ENCODE assay signal across 23 cellular contexts in the genomic region with DNA sequence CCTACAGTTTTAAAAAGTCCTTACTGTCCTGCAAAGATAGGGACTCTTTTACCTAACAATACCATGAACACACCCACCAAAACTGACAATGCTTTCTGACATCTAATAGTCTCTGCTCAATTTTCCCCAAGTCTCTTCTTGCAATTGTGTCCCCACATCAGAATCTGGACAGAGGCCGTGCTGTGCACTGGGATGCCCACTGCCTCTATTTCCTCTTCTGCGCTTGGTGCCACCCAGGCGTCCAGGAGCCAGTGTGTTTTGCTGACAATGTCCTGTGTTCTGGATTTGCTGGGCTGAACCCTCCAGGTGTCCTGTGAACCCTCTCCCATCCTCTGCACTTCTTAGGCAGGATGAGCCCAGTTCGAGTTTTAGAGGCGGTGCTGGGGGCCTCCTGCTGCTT.
"Had no signal": no experiment of that assay in that cellular context is flagged by ENCODE, and none has a peak within 500 bp of the region (broad histone marks: within the 10 kb centered on the region; RNA-seq: fewer than 3 reads in every experiment).

No MANE protein-coding gene starts in this region.

- H3K27me3 Mint-ChIP-seq: activated CD8-positive, alpha-beta T cell treated with anti-CD3 and anti-CD28 coated beads for 36 hours; activated naive CD8-positive, alpha-beta T cell had no signal

- H3K9me3 Mint-ChIP-seq: activated CD8-positive, alpha-beta T cell treated with anti-CD3 and anti-CD28 coated beads for 36 hours; activated T-helper 1 cell treated with anti-CD3 and anti-CD28 coated beads, Interleukin-12 subunit alpha, Interleukin-12 subunit beta, Interleukin-2, Interleukin-4 antibody, amounts not matched to agents 30 ng/mL and 10 ng/mL and 1 ng/mL, durations not matched to agents 14 hours and 24 hours and 36 hours had no signal

- H3K4me1 ChIP-seq: SJSA1 had no signal

- H3K4me3 ChIP-seq: cardiac muscle cell, Peyer's patch, SJSA1 had no signal

- H3K27ac ChIP-seq: brain microvascular endothelial cell, cardiac muscle cell, Peyer's patch, SJSA1, VCaP had no signal

- H3K27ac Mint-ChIP-seq: activated CD8-positive, alpha-beta T cell treated with anti-CD3 and anti-CD28 coated beads for 36 hours; activated naive CD8-positive, alpha-beta T cell; activated T-helper 1 cell treated with anti-CD3 and anti-CD28 coated beads, Interleukin-12 subunit alpha, Interleukin-12 subunit beta, Interleukin-2, Interleukin-4 antibody, amounts not matched to agents 30 ng/mL and 10 ng/mL and 1 ng/mL, durations not matched to agents 14 hours and 24 hours and 36 hours had no signal

- H3K27me3 ChIP-seq: brain microvascular endothelial cell, cardiac muscle cell, Peyer's patch, SJSA1 had no signal

- H3K4me3 Mint-ChIP-seq: activated CD8-positive, alpha-beta T cell treated with anti-CD3 and anti-CD28 coated beads for 36 hours; activated naive CD8-positive, alpha-beta T cell; activated T-helper 1 cell treated with anti-CD3 and anti-CD28 coated beads, Interleukin-12 subunit alpha, Interleukin-12 subunit beta, Interleukin-2, Interleukin-4 antibody, amounts not matched to agents 30 ng/mL and 10 ng/mL and 1 ng/mL, durations not matched to agents 14 hours and 24 hours and 36 hours had no signal

- H3K9me3 ChIP-seq: Peyer's patch, SJSA1 had no signal

- H3K36me3 Mint-ChIP-seq: activated naive CD8-positive, alpha-beta T cell had no signal

- DNase-seq: activated CD4-positive, alpha-beta T cell treated with anti-CD3 and anti-CD28 coated beads, Interleukin-2, amount 50 U/mL, for 1 hour; activated CD4-positive, CD25-positive, alpha-beta regulatory T cell; activated CD8-positive, alpha-beta memory T cell treated with anti-CD3 and anti-CD28 coated beads, Interleukin-2, amount 50 U/mL, for 4 hours; activated CD8-positive, alpha-beta T cell treated with anti-CD3 and anti-CD28 coated beads for 36 hours; activated effector memory CD4-positive, alpha-beta T cell treated with Interleukin-2 at 50 U/mL for 16 hours; activated naive CD4-positive, alpha-beta T cell treated with Interleukin-2 at 50 U/mL for 16 hours; brain microvascular endothelial cell; KG1; NCI-H1092 treated with DMSO at 0.1 percent for 48 hours; NCI-H1436; NCI-H1694 treated with DMSO at 0.1 percent for 48 hours; NCI-H2029 treated with DMSO at 0.1 percent for 48 hours; NCI-H510A treated with DMSO at 0.1 percent for 48 hours; Peyer's patch; SHP77; SW 1271; T-helper 2 cell; T1000 had no signal
